ENCODE assay signal across 1 cellular context in the genomic region with DNA sequence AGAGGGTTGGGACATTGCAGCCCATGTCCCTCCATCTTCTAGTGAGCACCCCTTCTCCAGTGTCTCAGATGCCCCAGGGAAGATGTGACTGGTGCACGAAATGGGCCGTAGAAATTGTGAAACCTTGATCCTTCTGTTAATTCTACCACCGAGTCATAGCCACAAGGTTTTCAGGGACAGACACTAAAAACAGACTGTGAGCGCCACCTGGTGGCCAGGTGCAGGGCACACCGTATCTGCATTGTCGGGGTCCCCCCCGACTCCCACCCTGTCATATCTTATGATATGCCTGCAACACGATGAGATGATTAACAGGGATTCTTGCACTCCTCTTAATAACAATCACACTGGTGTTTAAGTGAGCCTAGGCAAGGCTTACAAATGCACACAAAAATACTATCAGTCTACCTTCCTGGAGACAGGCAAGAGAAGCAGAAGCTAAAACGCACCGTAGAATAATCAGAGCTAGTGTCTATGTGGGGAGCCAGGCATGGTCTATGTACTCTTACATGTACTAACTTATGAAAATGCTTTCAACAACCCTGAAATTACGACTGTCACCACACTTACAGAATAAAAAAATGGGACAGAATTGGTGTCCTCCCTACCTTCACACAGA.
TF ChIP-seq lines count a peak whose summit lies in the region.

No MANE protein-coding gene starts in this region.

TF ChIP-seq in HEK293, 187 proteins besides CTCF, POLR2A, EP300 and RAD21 (continued from another document):
- TF ChIP-seq ZNF626 (tag by site-specific recombination; IDR thresholded peaks at IDR 0.05): no peak
- TF ChIP-seq ZNF610 (tag by site-specific recombination; IDR thresholded peaks at IDR 0.05; ENCODE audit: borderline replicate concordance): no peak
- TF ChIP-seq, protein P1, sequence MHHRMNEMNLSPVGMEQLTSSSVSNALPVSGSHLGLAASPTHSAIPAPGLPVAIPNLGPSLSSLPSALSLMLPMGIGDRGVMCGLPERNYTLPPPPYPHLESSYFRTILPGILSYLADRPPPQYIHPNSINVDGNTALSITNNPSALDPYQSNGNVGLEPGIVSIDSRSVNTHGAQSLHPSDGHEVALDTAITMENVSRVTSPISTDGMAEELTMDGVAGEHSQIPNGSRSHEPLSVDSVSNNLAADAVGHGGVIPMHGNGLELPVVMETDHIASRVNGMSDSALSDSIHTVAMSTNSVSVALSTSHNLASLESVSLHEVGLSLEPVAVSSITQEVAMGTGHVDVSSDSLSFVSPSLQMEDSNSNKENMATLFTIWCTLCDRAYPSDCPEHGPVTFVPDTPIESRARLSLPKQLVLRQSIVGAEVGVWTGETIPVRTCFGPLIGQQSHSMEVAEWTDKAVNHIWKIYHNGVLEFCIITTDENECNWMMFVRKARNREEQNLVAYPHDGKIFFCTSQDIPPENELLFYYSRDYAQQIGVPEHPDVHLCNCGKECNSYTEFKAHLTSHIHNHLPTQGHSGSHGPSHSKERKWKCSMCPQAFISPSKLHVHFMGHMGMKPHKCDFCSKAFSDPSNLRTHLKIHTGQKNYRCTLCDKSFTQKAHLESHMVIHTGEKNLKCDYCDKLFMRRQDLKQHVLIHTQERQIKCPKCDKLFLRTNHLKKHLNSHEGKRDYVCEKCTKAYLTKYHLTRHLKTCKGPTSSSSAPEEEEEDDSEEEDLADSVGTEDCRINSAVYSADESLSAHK (tag by site-specific recombination; IDR thresholded peaks at IDR 0.05): no peak
- TF ChIP-seq ZNF558 (tag by site-specific recombination; IDR thresholded peaks at IDR 0.05): no peak
- peak; percentile 72 for TF ChIP-seq ZNF654 (tag by site-specific recombination; IDR thresholded peaks at IDR 0.05; ENCODE audit: low read depth)
- TF ChIP-seq ZNF624 (tag by site-specific recombination; IDR thresholded peaks at IDR 0.05): no peak
- no peak for TF ChIP-seq MZF1 (tag by site-specific recombination; IDR thresholded peaks at IDR 0.05; ENCODE audit: borderline replicate concordance)
- TF ChIP-seq ZBTB7A (tag by site-specific recombination; IDR thresholded peaks at IDR 0.05; ENCODE audit: low read depth): 0 out of 2 replicates have a peak, but pooled peaks have one; percentile 24
- TF ChIP-seq, protein P2, sequence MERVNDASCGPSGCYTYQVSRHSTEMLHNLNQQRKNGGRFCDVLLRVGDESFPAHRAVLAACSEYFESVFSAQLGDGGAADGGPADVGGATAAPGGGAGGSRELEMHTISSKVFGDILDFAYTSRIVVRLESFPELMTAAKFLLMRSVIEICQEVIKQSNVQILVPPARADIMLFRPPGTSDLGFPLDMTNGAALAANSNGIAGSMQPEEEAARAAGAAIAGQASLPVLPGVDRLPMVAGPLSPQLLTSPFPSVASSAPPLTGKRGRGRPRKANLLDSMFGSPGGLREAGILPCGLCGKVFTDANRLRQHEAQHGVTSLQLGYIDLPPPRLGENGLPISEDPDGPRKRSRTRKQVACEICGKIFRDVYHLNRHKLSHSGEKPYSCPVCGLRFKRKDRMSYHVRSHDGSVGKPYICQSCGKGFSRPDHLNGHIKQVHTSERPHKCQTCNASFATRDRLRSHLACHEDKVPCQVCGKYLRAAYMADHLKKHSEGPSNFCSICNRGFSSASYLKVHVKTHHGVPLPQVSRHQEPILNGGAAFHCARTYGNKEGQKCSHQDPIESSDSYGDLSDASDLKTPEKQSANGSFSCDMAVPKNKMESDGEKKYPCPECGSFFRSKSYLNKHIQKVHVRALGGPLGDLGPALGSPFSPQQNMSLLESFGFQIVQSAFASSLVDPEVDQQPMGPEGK (tag by site-specific recombination; IDR thresholded peaks at IDR 0.05): peak; percentile 55; the same call in 1 of the 2 replicates
- TF ChIP-seq ZSCAN16 (tag by site-specific recombination; IDR thresholded peaks at IDR 0.05): no peak
- TF ChIP-seq, protein P3, sequence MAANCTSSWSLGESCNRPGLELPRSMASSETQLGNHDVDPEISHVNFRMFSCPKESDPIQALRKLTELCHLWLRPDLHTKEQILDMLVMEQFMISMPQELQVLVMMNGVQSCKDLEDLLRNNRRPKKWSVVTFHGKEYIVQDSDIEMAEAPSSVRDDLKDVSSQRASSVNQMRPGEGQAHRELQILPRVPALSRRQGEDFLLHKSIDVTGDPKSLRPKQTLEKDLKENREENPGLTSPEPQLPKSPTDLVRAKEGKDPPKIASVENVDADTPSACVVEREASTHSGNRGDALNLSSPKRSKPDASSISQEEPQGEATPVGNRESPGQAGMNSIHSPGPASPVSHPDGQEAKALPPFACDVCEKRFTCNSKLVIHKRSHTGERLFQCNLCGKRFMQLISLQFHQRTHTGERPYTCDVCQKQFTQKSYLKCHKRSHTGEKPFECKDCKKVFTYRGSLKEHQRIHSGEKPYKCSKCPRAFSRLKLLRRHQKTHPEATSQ (tag by site-specific recombination; IDR thresholded peaks at IDR 0.05): no peak
